Comparison of ENCODE assay signal across 13 cellular contexts in genomic region chr11:66988741-66989140, GRCh38. TPM values are rescaled to one million over a fixed set of nuclear protein-coding genes. Genes with fewer than 3 reads are reported as not detected.
"Had no signal": no experiment of that assay in that cellular context is flagged by ENCODE, and none has a peak within 500 bp of the region (broad histone marks: within the 10 kb centered on the region; RNA-seq: fewer than 3 reads in every experiment).

No MANE protein-coding gene starts in this region.

RNA-seq across cellular contexts. Expression of gene C11orf86, which starts 13.6 kb away (rescaled TPM):
- total RNA-seq: activated B cell treated with CpG ODN at 0.5 μM for 24 hours; activated CD4-positive, alpha-beta memory T cell treated with anti-CD3 and anti-CD28 coated beads for 36 hours; activated CD4-positive, alpha-beta memory T cell treated with anti-CD3 and anti-CD28 coated beads, Interleukin-2, amount 10 ng/mL, durations not matched to agents 7 days and 5 days; activated CD4-positive, alpha-beta T cell treated with anti-CD3 and anti-CD28 coated beads for 36 hours; activated CD4-positive, alpha-beta T cell treated with anti-CD3 and anti-CD28 coated beads, Interleukin-2, amount 10 ng/mL, durations not matched to agents 24 days and 14 days; activated CD4-positive, alpha-beta T cell treated with anti-CD3 and anti-CD28 coated beads, Interleukin-2, amount 10 ng/mL, durations not matched to agents 7 days and 5 days; activated CD8-positive, alpha-beta memory T cell treated with anti-CD3 and anti-CD28 coated beads for 36 hours; activated CD8-positive, alpha-beta memory T cell treated with anti-CD3 and anti-CD28 coated beads, Interleukin-2, amount 10 ng/mL, durations not matched to agents 7 days and 5 days; activated CD8-positive, alpha-beta T cell treated with anti-CD3 and anti-CD28 coated beads for 36 hours; activated CD8-positive, alpha-beta T cell treated with anti-CD3 and anti-CD28 coated beads, Interleukin-2, amount 10 ng/mL, durations not matched to agents 7 days and 5 days; T-helper 1 cell treated with Interleukin-12 subunit alpha and Interleukin-12 subunit beta and Interleukin-4 antibody, amounts not matched to agents 30 ng/mL and 1 ng/mL, for 36 hours; T-helper 17 cell; T-helper 2 cell treated with Interferon-gamma antibody and Interleukin-4, amounts not matched to agents 100 ng/mL and 5 ng/mL, for 36 hours had no signal

RNA-seq across cellular contexts. Expression of gene SYT12, which starts 34.2 kb away (rescaled TPM):
- total RNA-seq: activated B cell treated with CpG ODN at 0.5 μM for 24 hours; activated CD4-positive, alpha-beta memory T cell treated with anti-CD3 and anti-CD28 coated beads for 36 hours; activated CD4-positive, alpha-beta memory T cell treated with anti-CD3 and anti-CD28 coated beads, Interleukin-2, amount 10 ng/mL, durations not matched to agents 7 days and 5 days; activated CD4-positive, alpha-beta T cell treated with anti-CD3 and anti-CD28 coated beads, Interleukin-2, amount 10 ng/mL, durations not matched to agents 24 days and 14 days; activated CD4-positive, alpha-beta T cell treated with anti-CD3 and anti-CD28 coated beads, Interleukin-2, amount 10 ng/mL, durations not matched to agents 7 days and 5 days; activated CD8-positive, alpha-beta memory T cell treated with anti-CD3 and anti-CD28 coated beads for 36 hours; activated CD8-positive, alpha-beta memory T cell treated with anti-CD3 and anti-CD28 coated beads, Interleukin-2, amount 10 ng/mL, durations not matched to agents 7 days and 5 days; activated CD8-positive, alpha-beta T cell treated with anti-CD3 and anti-CD28 coated beads for 36 hours; activated CD8-positive, alpha-beta T cell treated with anti-CD3 and anti-CD28 coated beads, Interleukin-2, amount 10 ng/mL, durations not matched to agents 7 days and 5 days; T-helper 1 cell treated with Interleukin-12 subunit alpha and Interleukin-12 subunit beta and Interleukin-4 antibody, amounts not matched to agents 30 ng/mL and 1 ng/mL, for 36 hours; T-helper 17 cell; T-helper 2 cell treated with Interferon-gamma antibody and Interleukin-4, amounts not matched to agents 100 ng/mL and 5 ng/mL, for 36 hours had no signal
